19 cellular contexts compared by ENCODE assay signal in genomic region chr12:11768233-11768965, GRCh38.
DNase-seq lines count a peak whose midpoint lies in the region; ATAC-seq, FAIRE-seq and TF ChIP-seq lines count a peak whose summit lies in the region.
"Had no signal": no experiment of that assay in that cellular context is flagged by ENCODE, and none has a peak within 500 bp of the region (broad histone marks: within the 10 kb centered on the region; RNA-seq: fewer than 3 reads in every experiment).

No MANE protein-coding gene starts in this region.

- CTCF ChIA-PET in GM12878 (lab: Yijun Ruan, JAX): interaction anchor here (1.4 to 4.6 kb wide), 2 partner anchors 11 to 37 kb away, joined by 4 to 22 read pairs; no protein-coding TSS in a partner anchor

- H3K56ac ChIP-seq in mesendoderm (ENCODE audit: low read length): no peak overlapping the region

- H3K36me3 Mint-ChIP-seq in activated naive CD8-positive, alpha-beta T cell: peaks cover 19% of the 10 kb centered on the region
- H3K36me3 Mint-ChIP-seq in activated naive CD8-positive, alpha-beta T cell treated with anti-CD3 and anti-CD28 coated beads for 36 hours: peaks cover 33% of the 10 kb centered on the region

- H3K4me1 ChIP-seq in GM12878 (ENCODE audit: control insufficient read depth, insufficient read depth, low read length) (peaks cover 89% of the 10 kb centered on the region), mesendoderm (ENCODE audit: control insufficient read depth, low read depth, low read length) (peaks cover 3% of the 10 kb centered on the region)
- H3K4me1 ChIP-seq: A549 had no signal

- H4K20me1 ChIP-seq in GM12878 (ENCODE audit: control insufficient read depth, insufficient read depth): no peaks in the 10 kb centered on the region

- no peak overlapping the region for H2AFZ ChIP-seq in GM12878 (ENCODE audit: control insufficient read depth, low read depth, low read length)
- H2AFZ ChIP-seq: parathyroid adenoma had no signal

- H2BK120ac ChIP-seq in mesendoderm (ENCODE audit: low read depth, low read length): no peak overlapping the region

- SMC1A ChIA-PET in GM12878 (lab: Charles Lee; ENCODE audit: uncharacterized antibody, unreplicated experiment): interaction anchor here (0.6 to 39.9 kb wide), 10 partner anchors 1 to 265 kb away, joined by 3 to 1116 read pairs (median 72); no protein-coding TSS in a partner anchor

- no peaks in the 10 kb centered on the region for H3K79me1 ChIP-seq in mesendoderm (ENCODE audit: low read length)

- RAD21 ChIA-PET in GM12878 (lab: Charles Lee; ENCODE audit: unreplicated experiment): interaction anchor here (0.9 to 21.4 kb wide), 8 partner anchors 8 to 69 kb away, joined by 3 to 497 read pairs (median 78); no protein-coding TSS in a partner anchor

- no peak overlapping the region for H2AK5ac ChIP-seq in mesendoderm (ENCODE audit: low read length)

- no peak for DNase-seq in activated naive CD8-positive, alpha-beta T cell treated with anti-CD3 and anti-CD28 coated beads for 36 hours
- DNase-seq in GM12878 (ENCODE audit: low read depth, low spot score) (no peak), mesendoderm (peak; percentile 30), D721Med (ENCODE audit: insufficient read length, low spot score) (no peak), NCI-H1092 (lab: John Stamatoyannopoulos, UW) (no peak)
- DNase-seq in stimulated activated naive CD4-positive, alpha-beta T cell (lab: John Stamatoyannopoulos, UW): no peak
- DNase-seq: activated CD8-positive, alpha-beta T cell treated with anti-CD3 and anti-CD28 coated beads for 36 hours; CD8-positive, alpha-beta memory T cell; HFFc6; NCI-H146; NCI-H226; SW 1271 had no signal

- H4K5ac ChIP-seq in mesendoderm (ENCODE audit: low read length): no peak overlapping the region

- TF ChIP-seq POLR2A in GM12878 (IDR thresholded peaks at IDR 0.05; ENCODE audit: low read depth, low read length): no peak

- POLR2A ChIA-PET in GM12878 (lab: Charles Lee): interaction anchor here (0.7 to 9.1 kb wide), 6 partner anchors 8 to 257 kb away, joined by 3 to 91 read pairs (median 4); no protein-coding TSS in a partner anchor

- H3K27ac ChIP-seq in GM12878 (ENCODE audit: control insufficient read depth, insufficient read depth) (peak overlapping the region; percentile 100), mesendoderm (ENCODE audit: low read depth, low read length) (no peak overlapping the region)
- H3K27ac ChIP-seq: A549, parathyroid adenoma had no signal

- H3K18ac ChIP-seq in mesendoderm (ENCODE audit: low read length): no peak overlapping the region

- H3K4me1 Mint-ChIP-seq in activated naive CD8-positive, alpha-beta T cell (ENCODE audit: low read depth): peaks cover 76% of the 10 kb centered on the region
- peaks cover 82% of the 10 kb centered on the region for H3K4me1 Mint-ChIP-seq in activated naive CD8-positive, alpha-beta T cell treated with anti-CD3 and anti-CD28 coated beads for 36 hours

- no peaks in the 10 kb centered on the region for H3K27me3 ChIP-seq in GM12878 (replicated peaks in 1 of 2; ENCODE audit: control insufficient read depth in 2 of 2, insufficient read depth in 2 of 2, low read length in 1 of 2)
- H3K27me3 ChIP-seq in mesendoderm (ENCODE audit: insufficient read depth, low read length, poor library complexity): no peaks in the 10 kb centered on the region

- no peak overlapping the region for H4K8ac ChIP-seq in mesendoderm (ENCODE audit: low read depth, low read length)

- H3K9me3 ChIP-seq in GM12878 (replicated peaks; ENCODE audit: control insufficient read depth, insufficient read depth, low read length): no peaks in the 10 kb centered on the region; the same call in 1 of the 3 replicates
- H3K9me3 ChIP-seq: A549 had no signal

- TF ChIP-seq CTCF in GM12878 (IDR thresholded peaks at IDR 0.05 in 2 of 3, conservative IDR thresholded peaks at IDR 0.05 in 1 of 3; ENCODE audit: control insufficient read depth in 2 of 3, extremely low read depth in 1 of 3, insufficient read depth in 1 of 3, low read depth in 3 of 3, low read length in 3 of 3): no peak
- no peak for TF ChIP-seq CTCF in D721Med (IDR thresholded peaks at IDR 0.05; ENCODE audit: insufficient read depth, missing control alignments)

- H3K4me3 ChIP-seq in GM12878: no peak overlapping the region
- no peak overlapping the region for H3K4me3 ChIP-seq in mesendoderm (ENCODE audit: low read length)
- H3K4me3 ChIP-seq: A549, skin epidermis had no signal

- intact Hi-C loops in GM12878 (cut with micrococcal nuclease; ENCODE audit: unreplicated experiment): no loop called here

- in situ Hi-C loops in GM12878 (cut with MboI): no loop called here

- no TSS peak for BruUV-seq in GM12878 (replicated peaks; lab: Mats Ljungman, UMichigan)

- no peak overlapping the region for H3K4me3 Mint-ChIP-seq in activated naive CD8-positive, alpha-beta T cell
- no peak overlapping the region for H3K4me3 Mint-ChIP-seq in activated naive CD8-positive, alpha-beta T cell treated with anti-CD3 and anti-CD28 coated beads for 36 hours
- H3K4me3 Mint-ChIP-seq: activated CD8-positive, alpha-beta T cell treated with anti-CD3 and anti-CD28 coated beads for 36 hours; HFFc6; type B pancreatic cell had no signal

- FAIRE-seq in GM12878 (lab: Jason Lieb, UNC): no peak
- no peak for FAIRE-seq in D721Med (lab: Jason Lieb, UNC)
- FAIRE-seq: A549, endometrium had no signal

- no peak overlapping the region for H2BK15ac ChIP-seq in mesendoderm (replicated peaks; ENCODE audit: low read depth)

- no peak for TF ChIP-seq RAD21 in GM12878 (IDR thresholded peaks at IDR 0.05; ENCODE audit: insufficient read depth, low read depth, low read length)

- no peak for TF ChIP-seq EP300 in GM12878 (IDR thresholded peaks at IDR 0.05; ENCODE audit: borderline replicate concordance in 1 of 2, control insufficient read depth in 1 of 2, low read depth in 2 of 2, low read length in 2 of 2)

- WGBS in GM12878 (ENCODE audit: insufficient coverage, insufficient replicate concordance, low lambda C conversion rate, missing lambda C conversion rate): 85% methylated on average over 5 of the region's 5 CpGs
- WGBS in mesendoderm (ENCODE audit: extremely low coverage, insufficient coverage, low lambda C conversion rate): no CpG with 5 or more reads among the region's 5 CpGs

- no peak overlapping the region for H2BK5ac ChIP-seq in mesendoderm (ENCODE audit: low read length)

- H3K36me3 ChIP-seq in GM12878 (ENCODE audit: control insufficient read depth in 2 of 2, insufficient read depth in 2 of 2, low read length in 1 of 2) (peaks cover 11 to 12% of the 10 kb centered on the region in 2 experiments), mesendoderm (ENCODE audit: control insufficient read depth, insufficient read depth, low read length) (no peaks in the 10 kb centered on the region)

- H3K4ac ChIP-seq in mesendoderm (ENCODE audit: low read depth, low read length): no peak overlapping the region

- no peak overlapping the region for H3K23ac ChIP-seq in mesendoderm (ENCODE audit: low read length)

- no peak overlapping the region for H3K9ac ChIP-seq in GM12878 (ENCODE audit: control insufficient read depth, insufficient read depth, low read length)
- no peak overlapping the region for H3K9ac ChIP-seq in mesendoderm (ENCODE audit: low read length)
- H3K9ac ChIP-seq: parathyroid adenoma had no signal

- H3K9me3 Mint-ChIP-seq in activated naive CD8-positive, alpha-beta T cell (ENCODE audit: low read depth): no peaks in the 10 kb centered on the region
- no peaks in the 10 kb centered on the region for H3K9me3 Mint-ChIP-seq in activated naive CD8-positive, alpha-beta T cell treated with anti-CD3 and anti-CD28 coated beads for 36 hours
- H3K9me3 Mint-ChIP-seq: activated CD8-positive, alpha-beta T cell treated with anti-CD3 and anti-CD28 coated beads for 36 hours; CD8-positive, alpha-beta memory T cell; HFFc6 had no signal

- ATAC-seq in GM12878: no peak
- no peak for ATAC-seq in GM18909 (IDR thresholded peaks at IDR 0.05; ENCODE audit: poor library complexity, unreplicated experiment)
- ATAC-seq: A549; activated CD8-positive, alpha-beta T cell treated with anti-CD3 and anti-CD28 coated beads for 36 hours had no signal

- peak overlapping the region; percentile 51 for H3K27ac Mint-ChIP-seq in activated naive CD8-positive, alpha-beta T cell
- no peak overlapping the region for H3K27ac Mint-ChIP-seq in activated naive CD8-positive, alpha-beta T cell treated with anti-CD3 and anti-CD28 coated beads for 36 hours
- H3K27ac Mint-ChIP-seq: activated CD8-positive, alpha-beta T cell treated with anti-CD3 and anti-CD28 coated beads for 36 hours; HFFc6; type B pancreatic cell had no signal

- H3K4me2 ChIP-seq in GM12878 (ENCODE audit: control insufficient read depth, insufficient read depth) (peak overlapping the region; percentile 6), mesendoderm (ENCODE audit: low read length) (no peak overlapping the region)
- H3K4me2 ChIP-seq: A549 had no signal

- H3K79me2 ChIP-seq in GM12878 (ENCODE audit: control insufficient read depth, insufficient read depth, low read length) (peaks cover 84% of the 10 kb centered on the region), mesendoderm (ENCODE audit: control insufficient read depth, insufficient read depth, low read length) (no peaks in the 10 kb centered on the region)

- H3K27me3 Mint-ChIP-seq in activated naive CD8-positive, alpha-beta T cell: no peaks in the 10 kb centered on the region
- H3K27me3 Mint-ChIP-seq in activated naive CD8-positive, alpha-beta T cell treated with anti-CD3 and anti-CD28 coated beads for 36 hours: no peaks in the 10 kb centered on the region
- H3K27me3 Mint-ChIP-seq: activated CD8-positive, alpha-beta T cell treated with anti-CD3 and anti-CD28 coated beads for 36 hours; CD8-positive, alpha-beta memory T cell; type B pancreatic cell had no signal

TF ChIP-seq in GM12878, 131 proteins besides CTCF, POLR2A, EP300 and RAD21 (continues in another document):
- no peak for TF ChIP-seq STAT1 (conservative IDR thresholded peaks at IDR 0.05)
